ENCODE assay signal across 15 cellular contexts in the genomic region with DNA sequence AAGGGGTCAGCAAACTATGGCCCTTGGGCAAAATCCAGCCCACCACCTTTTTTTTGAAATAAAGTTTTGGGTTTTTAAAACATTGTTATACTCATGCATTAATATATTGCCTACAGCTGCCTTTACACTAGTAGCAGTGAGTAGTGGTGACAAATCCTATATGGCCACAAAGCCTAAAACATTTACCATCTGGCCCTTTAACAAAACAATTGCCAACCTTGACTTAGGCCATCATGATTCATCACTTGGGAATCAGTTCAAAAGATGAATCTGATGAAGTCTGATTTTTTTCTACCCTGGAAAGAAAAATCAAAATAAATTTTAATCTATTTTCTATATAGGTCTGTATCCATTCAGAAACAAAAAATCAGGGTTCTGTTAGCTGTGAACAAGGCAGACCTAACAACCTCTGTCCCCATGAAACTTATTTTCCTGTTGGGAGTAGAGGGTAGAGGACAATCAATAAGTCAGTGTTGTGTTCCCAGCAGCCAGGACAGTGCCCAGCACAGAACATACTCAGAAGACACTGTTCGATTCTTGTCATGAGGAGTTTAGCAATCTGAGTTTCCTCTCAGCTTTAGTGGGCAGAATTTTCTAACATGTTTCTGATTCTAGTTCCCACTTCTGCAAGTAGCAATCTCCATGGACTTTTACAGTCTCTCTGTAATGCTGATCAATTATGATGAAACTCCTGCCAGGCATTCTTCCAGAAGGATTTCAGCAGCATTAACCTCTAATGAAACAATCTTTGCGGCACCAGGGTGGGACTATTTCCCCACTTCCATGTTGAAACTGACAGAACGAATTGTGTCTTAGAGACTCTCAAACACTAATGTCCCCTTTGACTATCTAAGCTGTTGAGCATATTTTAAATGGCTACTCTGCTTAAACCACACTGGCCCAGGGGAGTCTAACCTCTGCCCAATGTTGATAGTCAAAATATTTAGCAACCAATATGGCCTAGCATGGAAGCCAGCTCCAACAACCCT.
DNase-seq lines count a peak whose midpoint lies in the region; ATAC-seq and TF ChIP-seq lines count a peak whose summit lies in the region.
"Had no signal": no experiment of that assay in that cellular context is flagged by ENCODE, and none has a peak within 500 bp of the region (broad histone marks: within the 10 kb centered on the region; RNA-seq: fewer than 3 reads in every experiment).

No MANE protein-coding gene starts in this region.

- WGBS in SK-N-SH (ENCODE audit: low lambda C conversion rate), result 59% methylated on average over 3 of the region's 3 CpGs
- WGBS in testis, 2 donors, result 69 to 86% methylated on average over 3 of the region's 3 CpGs

- peak in 1 of 2 experiments; percentile 83; a peak in 1 of 4 replicates for TF ChIP-seq EP300 in SK-N-SH (IDR thresholded peaks at IDR 0.05; ENCODE audit: borderline replicate concordance in 1 of 2, low read depth in 1 of 2, low read length in 1 of 2)

- no peaks in the 10 kb centered on the region for H3K36me3 ChIP-seq in SK-N-SH (replicated peaks in 1 of 2; ENCODE audit: control insufficient read depth in 1 of 2, insufficient read depth in 2 of 2, low read length in 1 of 2)
- no peaks in the 10 kb centered on the region for H3K36me3 ChIP-seq in testis (ENCODE audit: low read depth, missing control alignments)

- no peak for TF ChIP-seq RAD21 in SK-N-SH (IDR thresholded peaks at IDR 0.05; ENCODE audit: low read length)

- H3K9me3 ChIP-seq in SK-N-SH (no peaks in the 10 kb centered on the region), testis (no peaks in the 10 kb centered on the region)

- peak overlapping the region; percentile 41 for H3K9ac ChIP-seq in SK-N-SH

- CTCF ChIA-PET in SK-N-SH (lab: Yijun Ruan, JAX), result interaction anchor here (1.9 kb wide), 1 partner anchor 28 kb away, joined by 4 read pairs; no protein-coding TSS in a partner anchor

- TF ChIP-seq POLR2A in testis (IDR thresholded peaks at IDR 0.05), result no peak

- H3K27me3 ChIP-seq in SK-N-SH (ENCODE audit: insufficient read depth) (no peaks in the 10 kb centered on the region), testis (no peaks in the 10 kb centered on the region)

- H3K4me1 ChIP-seq in SK-N-SH (ENCODE audit: control insufficient read depth in 1 of 2, insufficient read depth in 2 of 2, low read depth in 1 of 2, low read length in 1 of 2) (peaks cover 0 to 8% of the 10 kb centered on the region in 2 experiments; a peak in 1 of 4 replicates), testis (no peaks in the 10 kb centered on the region)

- DNase-seq in GM04504 (ENCODE audit: low read depth), result peak; percentile 38
- DNase-seq in SK-N-SH, result no peak
- peak; percentile 94 for DNase-seq in fibroblast of peridontal ligament (ENCODE audit: extremely low read depth)
- DNase-seq in sciatic nerve (ENCODE audit: low spot score), result no peak
- DNase-seq in effector CD8-positive, alpha-beta T cell (lab: John Stamatoyannopoulos, UW), result no peak
- DNase-seq in testis, result no peak
- DNase-seq: activated naive CD4-positive, alpha-beta T cell treated with Interleukin-2 at 50 U/mL for 16 hours; foreskin melanocyte; kidney; naive thymus-derived CD4-positive, alpha-beta T cell; NCI-H1092; RPMI8226 had no signal

- H3K79me2 ChIP-seq in SK-N-SH (ENCODE audit: insufficient read depth), result no peaks in the 10 kb centered on the region

- peaks cover 9% of the 10 kb centered on the region for H3F3A ChIP-seq in SK-N-SH (replicated peaks; ENCODE audit: insufficient read depth)

- POLR2A ChIA-PET in SK-N-SH (lab: Yijun Ruan, JAX), result no interaction called here

- H3K9me2 ChIP-seq in SK-N-SH, result no peaks in the 10 kb centered on the region

- peak overlapping the region; percentile 71 for H2AFZ ChIP-seq in SK-N-SH (ENCODE audit: low read depth)

- peak overlapping the region; percentile 50; the same call in 1 of the 2 replicates for H3K4me2 ChIP-seq in SK-N-SH
- H3K4me2 ChIP-seq: smooth muscle cell had no signal

- H3K4me3 ChIP-seq in SK-N-SH (ENCODE audit: low read depth in 2 of 2, low read length in 1 of 2) (no peak overlapping the region), testis (no peak overlapping the region)
- H3K4me3 ChIP-seq: smooth muscle cell had no signal

- TF ChIP-seq CTCF in SK-N-SH (IDR thresholded peaks at IDR 0.05) (no peak), testis (IDR thresholded peaks at IDR 0.05) (no peak)

- H3K27ac ChIP-seq in SK-N-SH (ENCODE audit: low read depth in 2 of 2, low read length in 1 of 2), result peak overlapping the region in 1 of 2 experiments; percentile 80; a peak in 2 of 4 replicates
- no peak overlapping the region for H3K27ac ChIP-seq in testis

- peak; percentile 87 for ATAC-seq in sciatic nerve
- no peak for ATAC-seq in GM18498 (IDR thresholded peaks at IDR 0.05; ENCODE audit: unreplicated experiment)
- ATAC-seq in HG02588 (IDR thresholded peaks at IDR 0.05; ENCODE audit: unreplicated experiment), result no peak
- ATAC-seq: naive thymus-derived CD4-positive, alpha-beta T cell had no signal

- intact Hi-C loops in sciatic nerve (cut with DNase I), result no loop called here
- intact Hi-C loops in testis (cut with DNase I; ENCODE audit: low total_unique reads), result no loop called here

- no peaks in the 10 kb centered on the region for H4K20me1 ChIP-seq in SK-N-SH (ENCODE audit: insufficient read depth)

TF ChIP-seq in SK-N-SH, 30 proteins besides CTCF, POLR2A, EP300 and RAD21 (continues in another document):
- TF ChIP-seq EZH2phosphoT487 (IDR thresholded peaks at IDR 0.05; ENCODE audit: borderline replicate concordance, low read depth), result no peak
- TF ChIP-seq GATA2 (CRISPR knock-in tag; IDR thresholded peaks at IDR 0.05), result no peak
- peak; percentile 71 for TF ChIP-seq TEAD4 (IDR thresholded peaks at IDR 0.05; ENCODE audit: borderline replicate concordance, insufficient read depth)
- TF ChIP-seq REST (IDR thresholded peaks at IDR 0.05; ENCODE audit: low read depth, low read length), result no peak
- TF ChIP-seq FOXJ3 (CRISPR knock-in tag; IDR thresholded peaks at IDR 0.05), result no peak
- no peak for TF ChIP-seq TAF1 (IDR thresholded peaks at IDR 0.05; ENCODE audit: borderline replicate concordance, low read depth, low read length)
- TF ChIP-seq NFIC (IDR thresholded peaks at IDR 0.05; ENCODE audit: borderline replicate concordance), result peak; percentile 87
- TF ChIP-seq MXI1 (IDR thresholded peaks at IDR 0.05; ENCODE audit: low read depth, low read length), result no peak
- peak; percentile 98 for TF ChIP-seq TCF12 (IDR thresholded peaks at IDR 0.05)
- peak; percentile 75 for TF ChIP-seq RXRA (IDR thresholded peaks at IDR 0.05; ENCODE audit: borderline replicate concordance, low read depth)
- TF ChIP-seq SIN3A (IDR thresholded peaks at IDR 0.05; ENCODE audit: borderline replicate concordance, low read depth, low read length), result no peak
- no peak for TF ChIP-seq NRF1 (IDR thresholded peaks at IDR 0.05; ENCODE audit: low read depth, low read length)
- peak; percentile 40; the same call in 1 of the 2 replicates for TF ChIP-seq MAX (IDR thresholded peaks at IDR 0.05; ENCODE audit: low read depth)
- TF ChIP-seq FOSL2 (IDR thresholded peaks at IDR 0.05; ENCODE audit: borderline replicate concordance, low read depth), result peak; percentile 86
- 0 out of 2 replicates have a peak, but pooled peaks have one; percentile 15 for TF ChIP-seq FOXM1 (IDR thresholded peaks at IDR 0.05; ENCODE audit: low read depth)
- peak; percentile 92 for TF ChIP-seq JUND (IDR thresholded peaks at IDR 0.05)
- no peak for TF ChIP-seq RCOR1 (IDR thresholded peaks at IDR 0.05; ENCODE audit: low read length)
- TF ChIP-seq YY1 (IDR thresholded peaks at IDR 0.05; ENCODE audit: low read depth), result no peak
- peak; percentile 10; the same call in 1 of the 2 replicates for TF ChIP-seq MEF2A (IDR thresholded peaks at IDR 0.05; ENCODE audit: borderline replicate concordance, low read depth)
- TF ChIP-seq, protein P1, sequence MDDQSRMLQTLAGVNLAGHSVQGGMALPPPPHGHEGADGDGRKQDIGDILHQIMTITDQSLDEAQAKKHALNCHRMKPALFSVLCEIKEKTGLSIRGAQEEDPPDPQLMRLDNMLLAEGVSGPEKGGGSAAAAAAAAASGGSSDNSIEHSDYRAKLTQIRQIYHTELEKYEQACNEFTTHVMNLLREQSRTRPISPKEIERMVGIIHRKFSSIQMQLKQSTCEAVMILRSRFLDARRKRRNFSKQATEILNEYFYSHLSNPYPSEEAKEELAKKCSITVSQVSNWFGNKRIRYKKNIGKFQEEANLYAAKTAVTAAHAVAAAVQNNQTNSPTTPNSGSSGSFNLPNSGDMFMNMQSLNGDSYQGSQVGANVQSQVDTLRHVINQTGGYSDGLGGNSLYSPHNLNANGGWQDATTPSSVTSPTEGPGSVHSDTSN (IDR thresholded peaks at IDR 0.05), result peak; percentile 91

Comparison
In these comparisons a context has a peak if more than half of its experiments do, and no peak if none do; other contexts are left out.
1. DNase-seq: peak in GM04504 (single experiment) and fibroblast of peridontal ligament (single experiment); none in SK-N-SH (single experiment), sciatic nerve (single experiment), effector CD8-positive, alpha-beta T cell (single experiment) and testis (single experiment).